In genomic region chr2:161223139-161223732, GRCh38 we compare ENCODE assay signal across 8 cellular contexts.
DNase-seq lines count a peak whose midpoint lies in the region; ATAC-seq and TF ChIP-seq lines count a peak whose summit lies in the region.

No MANE protein-coding gene starts in this region.

- H3K36me3 ChIP-seq in CD4-positive, CD25-positive, alpha-beta regulatory T cell (ENCODE audit: control insufficient read depth, insufficient read depth, low read length) = peaks cover 44% of the 10 kb centered on the region

- peak; percentile 55 for TF ChIP-seq RAD21 in Ishikawa (IDR thresholded peaks at IDR 0.05; ENCODE audit: low read depth)

- no peak for TF ChIP-seq EP300 in Ishikawa (IDR thresholded peaks at IDR 0.05; ENCODE audit: borderline replicate concordance)

- H3K4me1 ChIP-seq in CD4-positive, CD25-positive, alpha-beta regulatory T cell (ENCODE audit: control insufficient read depth, insufficient read depth, low read length, poor library complexity, severe bottlenecking) = no peaks in the 10 kb centered on the region

- no peak overlapping the region for H3K27ac ChIP-seq in CD4-positive, CD25-positive, alpha-beta regulatory T cell (ENCODE audit: insufficient read depth, low read length, poor library complexity, severe bottlenecking)

- peak; percentile 53 to 64 for ATAC-seq in CD4-positive, CD25-positive, alpha-beta regulatory T cell (ENCODE audit: low read depth in 2 of 2)
- peak; percentile 60 for ATAC-seq in GM18519 (IDR thresholded peaks at IDR 0.05; ENCODE audit: low FRiP score, unreplicated experiment)
- peak; percentile 73 for ATAC-seq in T-helper 17 cell
- ATAC-seq in activated naive CD8-positive, alpha-beta T cell treated with anti-CD3 and anti-CD28 coated beads, Interleukin-2, amount 50 U/mL, for 24 hours = no peak

- peak in 2 of 3 donors; percentile 61 to 71 for DNase-seq in CD4-positive, CD25-positive, alpha-beta regulatory T cell
- DNase-seq in T-helper 17 cell (no peak), foreskin melanocyte (peak; percentile 32), superior temporal gyrus (ENCODE audit: extremely low spot score) (peak; percentile 85)
- no peak for DNase-seq in activated T-helper 1 cell treated with anti-CD3 and anti-CD28 coated beads, Interleukin-12 subunit alpha, Interleukin-12 subunit beta, Interleukin-2, Interleukin-4 antibody, amounts not matched to agents 30 ng/mL and 10 ng/mL and 1 ng/mL, durations not matched to agents 14 hours and 24 hours and 36 hours (ENCODE audit: low spot score)
- DNase-seq in activated naive CD8-positive, alpha-beta T cell treated with anti-CD3 and anti-CD28 coated beads, Interleukin-2, amount 50 U/mL, for 24 hours = no peak

- H3K4me3 ChIP-seq in CD4-positive, CD25-positive, alpha-beta regulatory T cell (ENCODE audit: low read depth, low read length) = no peak overlapping the region

- no peak overlapping the region for H3K27ac Mint-ChIP-seq in CD4-positive, CD25-positive, alpha-beta regulatory T cell
- H3K27ac Mint-ChIP-seq in T-helper 17 cell = no peak overlapping the region
- H3K27ac Mint-ChIP-seq in activated T-helper 1 cell treated with anti-CD3 and anti-CD28 coated beads, Interleukin-12 subunit alpha, Interleukin-12 subunit beta, Interleukin-2, Interleukin-4 antibody, amounts not matched to agents 30 ng/mL and 10 ng/mL and 1 ng/mL, durations not matched to agents 14 hours and 24 hours and 36 hours = no peak overlapping the region
- no peak overlapping the region for H3K27ac Mint-ChIP-seq in activated naive CD8-positive, alpha-beta T cell treated with anti-CD3 and anti-CD28 coated beads, Interleukin-2, amount 50 U/mL, for 24 hours

- H3K4me3 Mint-ChIP-seq in CD4-positive, CD25-positive, alpha-beta regulatory T cell = no peak overlapping the region
- H3K4me3 Mint-ChIP-seq in T-helper 17 cell = no peak overlapping the region
- H3K4me3 Mint-ChIP-seq in activated T-helper 1 cell treated with anti-CD3 and anti-CD28 coated beads, Interleukin-12 subunit alpha, Interleukin-12 subunit beta, Interleukin-2, Interleukin-4 antibody, amounts not matched to agents 30 ng/mL and 10 ng/mL and 1 ng/mL, durations not matched to agents 14 hours and 24 hours and 36 hours = no peak overlapping the region
- no peak overlapping the region for H3K4me3 Mint-ChIP-seq in activated naive CD8-positive, alpha-beta T cell treated with anti-CD3 and anti-CD28 coated beads, Interleukin-2, amount 50 U/mL, for 24 hours

- no peaks in the 10 kb centered on the region for H3K9me3 Mint-ChIP-seq in CD4-positive, CD25-positive, alpha-beta regulatory T cell
- H3K9me3 Mint-ChIP-seq in activated T-helper 1 cell treated with anti-CD3 and anti-CD28 coated beads, Interleukin-12 subunit alpha, Interleukin-12 subunit beta, Interleukin-2, Interleukin-4 antibody, amounts not matched to agents 30 ng/mL and 10 ng/mL and 1 ng/mL, durations not matched to agents 14 hours and 24 hours and 36 hours = no peaks in the 10 kb centered on the region
- no peaks in the 10 kb centered on the region for H3K9me3 Mint-ChIP-seq in activated naive CD8-positive, alpha-beta T cell treated with anti-CD3 and anti-CD28 coated beads, Interleukin-2, amount 50 U/mL, for 24 hours

- H3K9me3 ChIP-seq in CD4-positive, CD25-positive, alpha-beta regulatory T cell (ENCODE audit: control insufficient read depth in 2 of 2, low read length in 2 of 2) = no peaks in the 10 kb centered on the region
- H3K9me3 ChIP-seq in T-helper 17 cell (ENCODE audit: control insufficient read depth, low read length, poor library complexity, severe bottlenecking) = no peaks in the 10 kb centered on the region

- intact Hi-C loops in activated T-helper 1 cell treated with anti-CD3 and anti-CD28 coated beads, Interleukin-12 subunit alpha, Interleukin-12 subunit beta, Interleukin-2, Interleukin-4 antibody, amounts not matched to agents 30 ng/mL and 10 ng/mL and 1 ng/mL, durations not matched to agents 14 hours and 24 hours and 36 hours (cut with micrococcal nuclease) = loop anchor here (1.0 to 5.0 kb wide), 5 partner anchors 14 to 899 kb away; no protein-coding TSS in a partner anchor

- no peaks in the 10 kb centered on the region for H3K27me3 ChIP-seq in CD4-positive, CD25-positive, alpha-beta regulatory T cell (ENCODE audit: control insufficient read depth, insufficient read depth, low read length)

- H3K27me3 Mint-ChIP-seq in CD4-positive, CD25-positive, alpha-beta regulatory T cell = no peaks in the 10 kb centered on the region
- no peaks in the 10 kb centered on the region for H3K27me3 Mint-ChIP-seq in T-helper 17 cell
- no peaks in the 10 kb centered on the region for H3K27me3 Mint-ChIP-seq in activated T-helper 1 cell treated with anti-CD3 and anti-CD28 coated beads, Interleukin-12 subunit alpha, Interleukin-12 subunit beta, Interleukin-2, Interleukin-4 antibody, amounts not matched to agents 30 ng/mL and 10 ng/mL and 1 ng/mL, durations not matched to agents 14 hours and 24 hours and 36 hours (ENCODE audit: insufficient read depth)
- no peaks in the 10 kb centered on the region for H3K27me3 Mint-ChIP-seq in activated naive CD8-positive, alpha-beta T cell treated with anti-CD3 and anti-CD28 coated beads, Interleukin-2, amount 50 U/mL, for 24 hours

- H3K36me3 Mint-ChIP-seq in CD4-positive, CD25-positive, alpha-beta regulatory T cell = peaks cover 17% of the 10 kb centered on the region
- no peaks in the 10 kb centered on the region for H3K36me3 Mint-ChIP-seq in T-helper 17 cell (ENCODE audit: low read depth)
- H3K36me3 Mint-ChIP-seq in activated T-helper 1 cell treated with anti-CD3 and anti-CD28 coated beads, Interleukin-12 subunit alpha, Interleukin-12 subunit beta, Interleukin-2, Interleukin-4 antibody, amounts not matched to agents 30 ng/mL and 10 ng/mL and 1 ng/mL, durations not matched to agents 14 hours and 24 hours and 36 hours (ENCODE audit: low read depth) = peaks cover 39% of the 10 kb centered on the region
- peaks cover 26% of the 10 kb centered on the region for H3K36me3 Mint-ChIP-seq in activated naive CD8-positive, alpha-beta T cell treated with anti-CD3 and anti-CD28 coated beads, Interleukin-2, amount 50 U/mL, for 24 hours (ENCODE audit: low read depth)

- peaks cover 4 to 20% (median 15%) of the 10 kb centered on the region in 4 donors for H3K4me1 Mint-ChIP-seq in CD4-positive, CD25-positive, alpha-beta regulatory T cell
- H3K4me1 Mint-ChIP-seq in T-helper 17 cell = peaks cover 5% of the 10 kb centered on the region
- H3K4me1 Mint-ChIP-seq in activated T-helper 1 cell treated with anti-CD3 and anti-CD28 coated beads, Interleukin-12 subunit alpha, Interleukin-12 subunit beta, Interleukin-2, Interleukin-4 antibody, amounts not matched to agents 30 ng/mL and 10 ng/mL and 1 ng/mL, durations not matched to agents 14 hours and 24 hours and 36 hours (ENCODE audit: low read depth) = peaks cover 20% of the 10 kb centered on the region
- peaks cover 2% of the 10 kb centered on the region for H3K4me1 Mint-ChIP-seq in activated naive CD8-positive, alpha-beta T cell treated with anti-CD3 and anti-CD28 coated beads, Interleukin-2, amount 50 U/mL, for 24 hours

TF ChIP-seq in Ishikawa, 13 proteins besides CTCF, POLR2A, EP300 and RAD21:
- no peak for TF ChIP-seq TAF1 (IDR thresholded peaks at IDR 0.05; ENCODE audit: low read depth)
- no peak for TF ChIP-seq YY1 (IDR thresholded peaks at IDR 0.05; ENCODE audit: low read depth)
- TF ChIP-seq TEAD4 (IDR thresholded peaks at IDR 0.05) = no peak
- TF ChIP-seq FOXM1 (IDR thresholded peaks at IDR 0.05; ENCODE audit: borderline replicate concordance, low read depth) = no peak
- TF ChIP-seq TCF12 (IDR thresholded peaks at IDR 0.05; ENCODE audit: low read depth) = no peak
- TF ChIP-seq USF1 (IDR thresholded peaks at IDR 0.05) = no peak
- no peak for TF ChIP-seq NFIC (IDR thresholded peaks at IDR 0.05)
- TF ChIP-seq ZBTB7A (IDR thresholded peaks at IDR 0.05; ENCODE audit: low read depth) = no peak
- no peak for TF ChIP-seq REST (IDR thresholded peaks at IDR 0.05; ENCODE audit: low read depth)
- TF ChIP-seq EGR1 (IDR thresholded peaks at IDR 0.05) = no peak
- TF ChIP-seq CEBPB (IDR thresholded peaks at IDR 0.05) = no peak
- TF ChIP-seq MAX (IDR thresholded peaks at IDR 0.05) = no peak
- TF ChIP-seq CREB1 (IDR thresholded peaks at IDR 0.05; ENCODE audit: low read depth) = no peak

Comparison
In these comparisons a context has a peak if more than half of its experiments do, and no peak if none do; other contexts are left out.
1. DNase-seq: peak in CD4-positive, CD25-positive, alpha-beta regulatory T cell (2 of 3), foreskin melanocyte (single experiment) and superior temporal gyrus (single experiment); none in T-helper 17 cell (0 of 3), activated T-helper 1 cell treated with anti-CD3 and anti-CD28 coated beads, Interleukin-12 subunit alpha, Interleukin-12 subunit beta, Interleukin-2, Interleukin-4 antibody, amounts not matched to agents 30 ng/mL and 10 ng/mL and 1 ng/mL, durations not matched to agents 14 hours and 24 hours and 36 hours (single experiment) and activated naive CD8-positive, alpha-beta T cell treated with anti-CD3 and anti-CD28 coated beads, Interleukin-2, amount 50 U/mL, for 24 hours (single experiment).